ENCODE assay signal across 27 cellular contexts in genomic region chr16:72131036-72131435, GRCh38. TPM values are rescaled to one million over a fixed set of nuclear protein-coding genes. Genes with fewer than 3 reads are reported as not detected.
DNase-seq lines count a peak whose midpoint lies in the region; ATAC-seq and TF ChIP-seq lines count a peak whose summit lies in the region.
"Had no signal": no experiment of that assay in that cellular context is flagged by ENCODE, and none has a peak within 500 bp of the region (broad histone marks: within the 10 kb centered on the region; RNA-seq: fewer than 3 reads in every experiment).

No MANE protein-coding gene starts in this region.

- H3K36me3 Mint-ChIP-seq in dendritic cell treated with granulocyte-macrophage colony-stimulating factor and Interleukin-4, amounts not matched to agents 40 ng/mL and 50 ng/mL, for 4 days (ENCODE audit: low read depth): peaks cover 7% of the 10 kb centered on the region
- no peaks in the 10 kb centered on the region for H3K36me3 Mint-ChIP-seq in activated T-helper 17 cell treated with anti-CD3 and anti-CD28 coated beads, Interleukin-2, amount 50 U/mL, for 72 hours (ENCODE audit: low read depth)
- H3K36me3 Mint-ChIP-seq: activated naive CD4-positive, alpha-beta T cell treated with anti-CD3 and anti-CD28 coated beads, Interleukin-2, amount 10 ng/mL, durations not matched to agents 7 days and 5 days; natural killer cell had no signal

- no peaks in the 10 kb centered on the region for H3K9me3 Mint-ChIP-seq in dendritic cell treated with granulocyte-macrophage colony-stimulating factor and Interleukin-4, amounts not matched to agents 40 ng/mL and 50 ng/mL, for 4 days
- no peaks in the 10 kb centered on the region for H3K9me3 Mint-ChIP-seq in activated T-helper 17 cell treated with anti-CD3 and anti-CD28 coated beads, Interleukin-2, amount 50 U/mL, for 72 hours
- H3K9me3 Mint-ChIP-seq: activated CD8-positive, alpha-beta T cell treated with anti-CD3 and anti-CD28 coated beads for 36 hours; activated naive CD4-positive, alpha-beta T cell treated with anti-CD3 and anti-CD28 coated beads, Interleukin-2, amount 10 ng/mL, durations not matched to agents 7 days and 5 days; CD14-positive monocyte; natural killer cell; T-helper 2 cell treated with Interferon-gamma antibody and Interleukin-4, amounts not matched to agents 5 μg/mL and 100 μg/mL, for 36 hours had no signal

- H3K4me3 Mint-ChIP-seq in dendritic cell treated with granulocyte-macrophage colony-stimulating factor and Interleukin-4, amounts not matched to agents 40 ng/mL and 50 ng/mL, for 4 days: peak overlapping the region; percentile 38
- no peak overlapping the region for H3K4me3 Mint-ChIP-seq in activated T-helper 17 cell treated with anti-CD3 and anti-CD28 coated beads, Interleukin-2, amount 50 U/mL, for 72 hours
- H3K4me3 Mint-ChIP-seq: activated CD4-positive, alpha-beta T cell treated with anti-CD3 and anti-CD28 coated beads for 36 hours; activated CD8-positive, alpha-beta T cell treated with anti-CD3 and anti-CD28 coated beads for 36 hours; activated naive CD4-positive, alpha-beta T cell treated with anti-CD3 and anti-CD28 coated beads, Interleukin-2, amount 10 ng/mL, durations not matched to agents 7 days and 5 days; CD14-positive monocyte; natural killer cell; T-helper 2 cell treated with Interferon-gamma antibody and Interleukin-4, amounts not matched to agents 5 μg/mL and 100 μg/mL, for 36 hours had no signal

- H3K4me1 Mint-ChIP-seq in dendritic cell treated with granulocyte-macrophage colony-stimulating factor and Interleukin-4, amounts not matched to agents 40 ng/mL and 50 ng/mL, for 4 days (ENCODE audit: low read depth): peaks cover 64% of the 10 kb centered on the region
- no peaks in the 10 kb centered on the region for H3K4me1 Mint-ChIP-seq in activated T-helper 17 cell treated with anti-CD3 and anti-CD28 coated beads, Interleukin-2, amount 50 U/mL, for 72 hours
- H3K4me1 Mint-ChIP-seq: activated CD4-positive, alpha-beta T cell treated with anti-CD3 and anti-CD28 coated beads for 36 hours; activated naive CD4-positive, alpha-beta T cell treated with anti-CD3 and anti-CD28 coated beads, Interleukin-2, amount 10 ng/mL, durations not matched to agents 7 days and 5 days; natural killer cell had no signal

- H3K27me3 Mint-ChIP-seq in dendritic cell treated with granulocyte-macrophage colony-stimulating factor and Interleukin-4, amounts not matched to agents 40 ng/mL and 50 ng/mL, for 4 days: no peaks in the 10 kb centered on the region
- no peaks in the 10 kb centered on the region for H3K27me3 Mint-ChIP-seq in activated T-helper 17 cell treated with anti-CD3 and anti-CD28 coated beads, Interleukin-2, amount 50 U/mL, for 72 hours
- H3K27me3 Mint-ChIP-seq: activated CD4-positive, alpha-beta T cell treated with anti-CD3 and anti-CD28 coated beads for 36 hours; activated CD8-positive, alpha-beta T cell treated with anti-CD3 and anti-CD28 coated beads for 36 hours had no signal

- H3K27me3 ChIP-seq in lower lobe of right lung (ENCODE audit: low read depth): no peaks in the 10 kb centered on the region
- H3K27me3 ChIP-seq: adrenal gland, brain microvascular endothelial cell, Peyer's patch, transverse colon had no signal

- ATAC-seq in lower lobe of right lung (peak; percentile 56 to 71), HG02870 (IDR thresholded peaks at IDR 0.05; ENCODE audit: unreplicated experiment) (no peak)
- ATAC-seq in activated T-helper 17 cell treated with anti-CD3 and anti-CD28 coated beads, Interleukin-2, amount 50 U/mL, for 72 hours (replicated peaks): no peak
- ATAC-seq: activated CD4-positive, alpha-beta T cell treated with anti-CD3 and anti-CD28 coated beads for 36 hours; activated CD8-positive, alpha-beta T cell treated with anti-CD3 and anti-CD28 coated beads for 36 hours; HCT116; natural killer cell had no signal

- H3K27ac ChIP-seq in lower lobe of right lung: no peak overlapping the region
- H3K27ac ChIP-seq: 22Rv1, adrenal gland, brain microvascular endothelial cell, Peyer's patch, transverse colon had no signal

- peak; percentile 24 for DNase-seq in DMS 273 (lab: John Stamatoyannopoulos, UW; ENCODE audit: unreplicated experiment)
- DNase-seq in DMS 273 treated with DMSO at 0.1 percent for 48 hours (lab: John Stamatoyannopoulos, UW): no peak
- no peak for DNase-seq in lower lobe of right lung
- no peak for DNase-seq in erythroblast (lab: John Stamatoyannopoulos, UW)
- DNase-seq in NCI-H1048 (lab: John Stamatoyannopoulos, UW): no peak
- DNase-seq: activated CD4-positive, alpha-beta T cell treated with anti-CD3 and anti-CD28 coated beads for 36 hours; activated CD8-positive, alpha-beta memory T cell treated with anti-CD3 and anti-CD28 coated beads, Interleukin-2, amount 50 U/mL, for 48 hours; activated CD8-positive, alpha-beta T cell treated with anti-CD3 and anti-CD28 coated beads for 36 hours; activated naive CD4-positive, alpha-beta T cell treated with anti-CD3 and anti-CD28 coated beads, Interleukin-2, amount 10 ng/mL, durations not matched to agents 7 days and 5 days; adrenal gland; brain microvascular endothelial cell; hypothalamus; natural killer cell; NCI-H446; NCI-H748 treated with DMSO at 0.1 percent for 48 hours; Peyer's patch; SHP77; stimulated activated CD4-positive, alpha-beta T cell treated with anti-CD3 and anti-CD28 coated beads, Interleukin-15, amount 100 ng/mL, for 24 hours; stimulated activated CD4-positive, alpha-beta T cell treated with anti-CD3 and anti-CD28 coated beads, Interleukin-4, amount 100 ng/mL, for 4 hours; transverse colon had no signal

- H3K27ac Mint-ChIP-seq in dendritic cell treated with granulocyte-macrophage colony-stimulating factor and Interleukin-4, amounts not matched to agents 40 ng/mL and 50 ng/mL, for 4 days: peak overlapping the region; percentile 84
- H3K27ac Mint-ChIP-seq in activated T-helper 17 cell treated with anti-CD3 and anti-CD28 coated beads, Interleukin-2, amount 50 U/mL, for 72 hours: no peak overlapping the region
- H3K27ac Mint-ChIP-seq: activated CD4-positive, alpha-beta T cell treated with anti-CD3 and anti-CD28 coated beads for 36 hours; activated CD8-positive, alpha-beta T cell treated with anti-CD3 and anti-CD28 coated beads for 36 hours; activated naive CD4-positive, alpha-beta T cell treated with anti-CD3 and anti-CD28 coated beads, Interleukin-2, amount 10 ng/mL, durations not matched to agents 7 days and 5 days; natural killer cell; T-helper 2 cell treated with Interferon-gamma antibody and Interleukin-4, amounts not matched to agents 5 μg/mL and 100 μg/mL, for 36 hours had no signal

- H3K9me3 ChIP-seq in lower lobe of right lung: no peaks in the 10 kb centered on the region
- H3K9me3 ChIP-seq: adrenal gland, Peyer's patch, transverse colon had no signal

- H3K4me1 ChIP-seq in lower lobe of right lung: no peaks in the 10 kb centered on the region
- H3K4me1 ChIP-seq: Peyer's patch, transverse colon had no signal

- intact Hi-C loops in dendritic cell treated with granulocyte-macrophage colony-stimulating factor and Interleukin-4, amounts not matched to agents 40 ng/mL and 50 ng/mL, for 4 days (cut with micrococcal nuclease): no loop called here
- intact Hi-C loops in lower lobe of right lung (cut with DNase I): no loop called here

- no peak overlapping the region for H3K4me3 ChIP-seq in lower lobe of right lung
- H3K4me3 ChIP-seq: adrenal gland, Peyer's patch, transverse colon had no signal

- TF ChIP-seq POLR2A in erythroblast (IDR thresholded peaks at IDR 0.05; ENCODE audit: low read length): no peak

- H3K36me3 ChIP-seq in lower lobe of right lung: no peaks in the 10 kb centered on the region
- H3K36me3 ChIP-seq: adrenal gland, brain microvascular endothelial cell, Peyer's patch, transverse colon had no signal

- no peak for TF ChIP-seq CTCF in lower lobe of right lung (IDR thresholded peaks at IDR 0.05)

RNA-seq across cellular contexts. Expression of gene DHX38, which starts 37.4 kb away (rescaled TPM):
- 52.5 TPM for total RNA-seq in lower lobe of right lung
- 10 to 100 TPM; 96.7 to 99.2 TPM for total RNA-seq in activated T-helper 17 cell treated with anti-CD3 and anti-CD28 coated beads, Interleukin-2, amount 50 U/mL, for 72 hours

RNA-seq across cellular contexts. Expression of gene TXNL4B, which starts 37.6 kb away (rescaled TPM):
- 14.4 TPM for total RNA-seq in lower lobe of right lung
- 10 to 100 TPM; 17.9 to 18.9 TPM for total RNA-seq in activated T-helper 17 cell treated with anti-CD3 and anti-CD28 coated beads, Interleukin-2, amount 50 U/mL, for 72 hours

RNA-seq across cellular contexts. Expression of gene PMFBP1, which starts 40.9 kb away (rescaled TPM):
- total RNA-seq in lower lobe of right lung: 0.62 TPM
- 1 to 10 TPM; 2.1 to 3.9 TPM for total RNA-seq in activated T-helper 17 cell treated with anti-CD3 and anti-CD28 coated beads, Interleukin-2, amount 50 U/mL, for 72 hours

Comparison
In these comparisons a context has a peak if more than half of its experiments do, and no peak if none do; other contexts are left out.
1. ATAC-seq: peak in lower lobe of right lung (2 of 2); none in HG02870 (single experiment) and activated T-helper 17 cell treated with anti-CD3 and anti-CD28 coated beads, Interleukin-2, amount 50 U/mL, for 72 hours (single experiment).